Comparison of ENCODE assay signal across 17 cellular contexts in the genomic region with DNA sequence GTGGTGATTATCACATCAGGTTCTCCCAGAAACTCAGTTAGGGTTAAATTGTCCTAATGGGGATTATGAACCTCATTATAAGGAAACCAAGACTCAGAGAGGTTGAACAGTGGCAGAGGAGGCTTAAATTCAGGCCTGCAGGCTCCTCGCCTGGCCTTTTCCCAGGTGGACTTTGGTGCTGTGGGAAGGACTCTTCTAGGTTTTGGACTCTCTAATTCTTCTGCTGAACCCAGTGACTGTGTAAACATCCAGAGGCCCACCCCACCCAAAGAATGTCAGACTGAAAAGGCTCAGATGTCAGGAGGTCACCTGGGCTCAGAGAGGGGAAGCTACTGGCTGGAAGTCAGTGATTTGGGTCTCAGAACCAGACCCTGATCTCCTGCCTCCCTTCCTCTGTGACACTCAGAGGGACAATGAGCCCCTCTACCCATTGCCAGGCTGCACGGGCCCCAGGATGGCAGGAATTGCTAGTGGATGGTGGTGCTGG. TPM values are rescaled to one million over a fixed set of nuclear protein-coding genes. Genes with fewer than 3 reads are reported as not detected.
DNase-seq lines count a peak whose midpoint lies in the region; ATAC-seq and TF ChIP-seq lines count a peak whose summit lies in the region.
"Had no signal": no experiment of that assay in that cellular context is flagged by ENCODE, and none has a peak within 500 bp of the region (broad histone marks: within the 10 kb centered on the region; RNA-seq: fewer than 3 reads in every experiment).

No MANE protein-coding gene starts in this region.

- peaks cover 8% of the 10 kb centered on the region for H3K9me3 Mint-ChIP-seq in glutamatergic neuron (ENCODE audit: unreplicated experiment)

- H3K4me3 ChIP-seq in RWPE2 (ENCODE audit: severe bottlenecking) (no peak overlapping the region), skeletal muscle satellite cell (ENCODE audit: low read length) (no peak overlapping the region)

- TF ChIP-seq CTCF in RWPE2 (IDR thresholded peaks at IDR 0.05; ENCODE audit: poor library complexity, severe bottlenecking) (no peak), glutamatergic neuron (IDR thresholded peaks at IDR 0.05; ENCODE audit: partially characterized antibody, unreplicated experiment) (no peak)

- H3K4me1 ChIP-seq in RWPE2 (ENCODE audit: insufficient read depth, poor library complexity, severe bottlenecking) (no peaks in the 10 kb centered on the region), skeletal muscle satellite cell (ENCODE audit: control insufficient read depth, insufficient read depth, low read length) (peaks cover 15% of the 10 kb centered on the region)

- H3K36me3 Mint-ChIP-seq in glutamatergic neuron (ENCODE audit: unreplicated experiment) = no peaks in the 10 kb centered on the region

- peak overlapping the region; percentile 95 for H3K4me3 Mint-ChIP-seq in glutamatergic neuron (ENCODE audit: unreplicated experiment)

- ATAC-seq in RWPE2 (ENCODE audit: low read depth) (no peak), GM21529 (IDR thresholded peaks at IDR 0.05; ENCODE audit: unreplicated experiment) (no peak), GM21717 (IDR thresholded peaks at IDR 0.05; ENCODE audit: unreplicated experiment) (no peak), GM19397 (IDR thresholded peaks at IDR 0.05; ENCODE audit: unreplicated experiment) (no peak)
- ATAC-seq: gastroesophageal sphincter, left cardiac atrium, psoas muscle had no signal

- H3K27me3 ChIP-seq in RWPE2 (ENCODE audit: insufficient read depth, poor library complexity, severe bottlenecking) (no peaks in the 10 kb centered on the region), skeletal muscle satellite cell (ENCODE audit: control insufficient read depth, insufficient read depth, low read length) (no peaks in the 10 kb centered on the region)
- H3K27me3 ChIP-seq: gastroesophageal sphincter, SJCRH30, testis had no signal

- no peaks in the 10 kb centered on the region for H3K9me3 ChIP-seq in RWPE2 (ENCODE audit: severe bottlenecking)
- no peaks in the 10 kb centered on the region for H3K9me3 ChIP-seq in skeletal muscle satellite cell (replicated peaks; ENCODE audit: low read length)
- H3K9me3 ChIP-seq: gastroesophageal sphincter, psoas muscle, SJCRH30, testis had no signal

- DNase-seq in NCI-H82 (lab: John Stamatoyannopoulos, UW) (peak; percentile 31), NCI-H82 treated with DMSO at 0.1 percent for 48 hours (lab: John Stamatoyannopoulos, UW; ENCODE audit: unreplicated experiment) (no peak), RWPE2 (ENCODE audit: low spot score) (no peak), glutamatergic neuron (no peak)
- DNase-seq: activated naive CD4-positive, alpha-beta T cell treated with Interleukin-2 at 50 U/mL for 16 hours; dermis blood vessel endothelial cell; left cardiac atrium; NCI-H1105 treated with DMSO at 0.1 percent for 48 hours; psoas muscle; SJCRH30; testis had no signal

- H3K9ac ChIP-seq in skeletal muscle satellite cell (ENCODE audit: low read depth, low read length) = no peak overlapping the region

- peaks cover 14% of the 10 kb centered on the region for H3K27me3 Mint-ChIP-seq in glutamatergic neuron (ENCODE audit: unreplicated experiment)

- H3K4me2 ChIP-seq in skeletal muscle satellite cell (ENCODE audit: low read length) = peak overlapping the region; percentile 97

- no peak overlapping the region for H3K27ac Mint-ChIP-seq in glutamatergic neuron (ENCODE audit: unreplicated experiment)

- H3K4me1 Mint-ChIP-seq in glutamatergic neuron (ENCODE audit: low read depth, unreplicated experiment) = peaks cover 32% of the 10 kb centered on the region

- H3K36me3 ChIP-seq in RWPE2 (ENCODE audit: low read depth) (no peaks in the 10 kb centered on the region; the same call in 1 of the 2 replicates), skeletal muscle satellite cell (ENCODE audit: insufficient read depth, low read length) (no peaks in the 10 kb centered on the region)

- peak overlapping the region; percentile 83 for H3K27ac ChIP-seq in RWPE2 (ENCODE audit: poor library complexity, severe bottlenecking)
- H3K27ac ChIP-seq: 22Rv1 had no signal

RNA-seq across cellular contexts. Expression of a gene that starts 2.5 kb away (rescaled TPM):
- total RNA-seq in glutamatergic neuron (ENCODE audit: unreplicated experiment) = 69.8 TPM
- total RNA-seq in skeletal muscle satellite cell (2012; rRNA removed) = 3.0 and 5.7 TPM in 2 replicates
